In the genomic region with DNA sequence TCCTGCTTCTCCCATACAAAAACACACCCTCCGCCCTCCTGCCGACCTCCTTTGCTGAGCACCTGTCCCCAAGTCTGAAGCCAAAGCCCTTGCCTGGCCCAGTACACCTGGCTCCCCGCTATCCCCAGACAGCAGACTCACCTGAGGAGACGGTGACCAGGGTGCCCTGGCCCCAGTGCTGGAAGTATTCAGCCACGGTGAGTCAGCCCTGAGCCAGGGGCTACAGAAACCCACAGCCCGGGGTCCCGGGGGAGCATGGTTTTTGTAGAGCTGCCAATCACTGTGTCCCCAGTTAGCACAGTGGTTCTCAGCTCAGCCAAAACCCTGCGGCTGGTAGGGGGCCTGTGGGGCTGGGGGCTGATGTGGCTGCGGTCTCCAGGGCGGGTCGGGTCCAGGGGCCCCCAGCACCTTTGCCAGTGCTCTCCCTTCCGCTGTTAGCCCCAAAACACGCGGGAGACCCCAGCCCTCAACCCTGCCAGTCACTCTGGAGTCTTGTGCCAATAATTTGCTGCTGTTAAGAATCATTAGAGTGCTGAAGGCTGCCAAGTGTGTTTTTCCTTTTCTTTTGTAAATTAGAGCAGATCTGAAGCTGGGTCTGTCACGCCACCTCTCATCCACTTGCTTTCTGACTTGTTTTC, we compare ENCODE assay signal across 17 cellular contexts.
A peak's percentile ranks its signal among the peaks of the same experiment; 100 is the strongest.
DNase-seq lines count a peak whose midpoint lies in the region; ATAC-seq and TF ChIP-seq lines count a peak whose summit lies in the region.
"Had no signal": no experiment of that assay in that cellular context is flagged by ENCODE, and none has a peak within 500 bp of the region (broad histone marks: within the 10 kb centered on the region; RNA-seq: fewer than 3 reads in every experiment).

No MANE protein-coding gene starts in this region.

- no peaks in the 10 kb centered on the region for H3K36me3 ChIP-seq in osteoblast (ENCODE audit: insufficient read depth, low read length)
- H3K36me3 ChIP-seq: ascending aorta, esophagus squamous epithelium, pancreas, SJSA1 had no signal

- no peak overlapping the region for H3K27ac ChIP-seq in osteoblast (ENCODE audit: low read depth, low read length)
- H3K27ac ChIP-seq: ascending aorta, esophagus squamous epithelium, pancreas, SJSA1 had no signal

- H3K27me3 ChIP-seq in osteoblast (ENCODE audit: insufficient read depth, low read length): no peaks in the 10 kb centered on the region
- H3K27me3 ChIP-seq: ascending aorta, pancreas, SJSA1 had no signal

- no peaks in the 10 kb centered on the region for H3K4me1 ChIP-seq in osteoblast (ENCODE audit: insufficient read depth, low read length)
- H3K4me1 ChIP-seq: ascending aorta, esophagus squamous epithelium, pancreas, SJSA1 had no signal

- no peak overlapping the region for H3K4me3 ChIP-seq in osteoblast (ENCODE audit: insufficient read depth, low read length)
- H3K4me3 ChIP-seq: ascending aorta, esophagus squamous epithelium, K562, pancreas, SJSA1 had no signal

- TF ChIP-seq CTCF in osteoblast (IDR thresholded peaks at IDR 0.05; ENCODE audit: extremely low read depth, low read depth, low read length): no peak

- DNase-seq in NCI-H1417 (lab: John Stamatoyannopoulos, UW) (peak in 2 of 3 experiments; percentile 28 to 52), NCI-H1417 treated with DMSO at 0.1 percent for 48 hours (lab: John Stamatoyannopoulos, UW) (no peak), DMS79 (lab: John Stamatoyannopoulos, UW) (peak; percentile 59), osteoblast (ENCODE audit: insufficient read length, low spot score, missing footprints) (peak; percentile 58), SKM-1 treated with dmso at 0.1 percent for 144 hours (lab: John Stamatoyannopoulos, UW; ENCODE audit: unreplicated experiment) (no peak), activated gamma-delta T cell (lab: John Stamatoyannopoulos, UW) (no peak)
- DNase-seq in activated CD8-positive, alpha-beta memory T cell treated with anti-CD3 and anti-CD28 coated beads for 24 hours: peak; percentile 65
- DNase-seq: esophagus squamous epithelium; HFFc6; NCI-H1436; NCI-H446; stimulated activated CD4-positive, alpha-beta T cell treated with anti-CD3 and anti-CD28 coated beads, Interleukin-12 subunit alpha, Interleukin-12 subunit beta, amount 100 ng/mL, for 4 hours had no signal

- peaks cover 2% of the 10 kb centered on the region for H3K9me3 ChIP-seq in osteoblast (ENCODE audit: low read depth, low read length)
- H3K9me3 ChIP-seq: ascending aorta, esophagus squamous epithelium, pancreas had no signal

- ATAC-seq in GM19395 (IDR thresholded peaks at IDR 0.05; ENCODE audit: unreplicated experiment): no peak
- ATAC-seq: K562, pancreas had no signal

- no peak overlapping the region for H3K4me2 ChIP-seq in osteoblast (ENCODE audit: insufficient read depth, low read length)

- no peak overlapping the region for H2AFZ ChIP-seq in osteoblast (ENCODE audit: low read length)

- H4K20me1 ChIP-seq in osteoblast (ENCODE audit: insufficient read depth, low read length): no peaks in the 10 kb centered on the region

- no peaks in the 10 kb centered on the region for H3K79me2 ChIP-seq in osteoblast (ENCODE audit: insufficient read depth, low read length)

Comparison
In these comparisons a context has a peak if more than half of its experiments do, and no peak if none do; other contexts are left out.
1. DNase-seq: peak in NCI-H1417 (2 of 3), DMS79 (single experiment), activated CD8-positive, alpha-beta memory T cell treated with anti-CD3 and anti-CD28 coated beads for 24 hours (single experiment) and osteoblast (single experiment); none in NCI-H1417 treated with DMSO at 0.1 percent for 48 hours (single experiment), SKM-1 treated with dmso at 0.1 percent for 144 hours (single experiment) and activated gamma-delta T cell (single experiment).